In the genomic region with DNA sequence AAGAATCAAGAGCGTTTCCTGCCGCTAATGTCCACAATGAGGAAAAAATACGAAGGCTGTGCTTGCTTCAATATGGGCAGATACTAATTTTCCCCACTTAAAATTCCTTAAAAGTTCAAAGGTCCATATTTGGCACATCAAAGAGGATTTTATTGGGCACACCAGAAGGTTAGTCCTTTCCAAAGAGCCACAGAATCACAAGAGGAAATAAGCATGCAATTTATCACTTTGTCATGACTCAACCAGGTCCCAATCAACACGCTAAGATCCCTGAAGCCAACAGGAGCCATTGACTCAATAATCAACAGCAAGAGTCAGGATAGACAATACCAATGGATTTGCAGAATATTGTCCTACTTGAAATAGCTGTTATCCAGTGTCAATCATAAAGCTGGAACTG, we compare ENCODE assay signal across 25 cellular contexts.
"Had no signal": no experiment of that assay in that cellular context is flagged by ENCODE, and none has a peak within 500 bp of the region (broad histone marks: within the 10 kb centered on the region; RNA-seq: fewer than 3 reads in every experiment).

No MANE protein-coding gene starts in this region.

- H3K27me3 ChIP-seq: brain microvascular endothelial cell, ovary, tibial nerve had no signal

- H3K4me3 ChIP-seq: ovary, psoas muscle, tibial nerve had no signal

- DNase-seq: activated CD4-positive, alpha-beta T cell treated with anti-CD3 and anti-CD28 coated beads for 36 hours; activated CD4-positive, alpha-beta T cell treated with anti-CD3 and anti-CD28 coated beads, Interleukin-2, amount 50 U/mL, for 4 hours; activated CD8-positive, alpha-beta memory T cell treated with anti-CD3 and anti-CD28 coated beads for 24 hours; activated CD8-positive, alpha-beta memory T cell treated with anti-CD3 and anti-CD28 coated beads, Interleukin-2, amount 50 U/mL, for 4 hours; activated T-cell treated with anti-CD3 and anti-CD28 coated beads, Interleukin-2, amount 50 U/mL, for 24 hours; aorta; brain microvascular endothelial cell; caudate nucleus; dermis blood vessel endothelial cell; effector CD8-positive, alpha-beta T cell; erythroblast; foreskin fibroblast; kidney; natural killer cell; ovary; psoas muscle; right cardiac atrium; stimulated activated CD4-positive, alpha-beta T cell treated with anti-CD3 and anti-CD28 coated beads, Interleukin-12 subunit alpha, Interleukin-12 subunit beta, amount 100 ng/mL, for 4 hours; stimulated activated CD4-positive, alpha-beta T cell treated with anti-CD3 and anti-CD28 coated beads, Interleukin-4, amount 100 ng/mL, for 4 hours; substantia nigra had no signal

- H3K27ac ChIP-seq: brain microvascular endothelial cell, ovary, psoas muscle, tibial nerve had no signal

- H3K36me3 ChIP-seq: brain microvascular endothelial cell, ovary, tibial nerve had no signal

- ATAC-seq: activated CD4-positive, alpha-beta T cell treated with anti-CD3 and anti-CD28 coated beads for 36 hours; activated naive CD4-positive, alpha-beta T cell treated with anti-CD3 and anti-CD28 coated beads, Interleukin-2, amount 50 U/mL, for 72 hours; activated T-helper 17 cell treated with anti-CD3 and anti-CD28 coated beads, Interleukin-2, amount 50 U/mL, for 72 hours; left lobe of liver; natural killer cell; psoas muscle; right cardiac atrium; WTC11 had no signal

- H3K4me1 ChIP-seq: psoas muscle, tibial nerve had no signal

- H3K9me3 ChIP-seq: ovary, psoas muscle had no signal
